8 cellular contexts compared by ENCODE assay signal in genomic region chrX:107729558-107730297, GRCh38. TPM values are rescaled to one million over a fixed set of nuclear protein-coding genes. Genes with fewer than 3 reads are reported as not detected.
A peak's percentile ranks its signal among the peaks of the same experiment; 100 is the strongest.
DNase-seq lines count a peak whose midpoint lies in the region; ATAC-seq and TF ChIP-seq lines count a peak whose summit lies in the region.

No MANE protein-coding gene starts in this region.

- in situ Hi-C loops in GM13976 (cut with MboI; ENCODE audit: low sequenced_read_pairs, unreplicated experiment): no loop called here

- DNase-seq in DMS53 (lab: John Stamatoyannopoulos, UW): peak; percentile 9
- no peak for DNase-seq in DMS53 treated with DMSO at 0.1 percent for 48 hours (lab: John Stamatoyannopoulos, UW; ENCODE audit: unreplicated experiment)
- peak; percentile 63 for DNase-seq in spleen
- no peak for DNase-seq in HuH-7 (ENCODE audit: low spot score)
- DNase-seq in GM13976 (ENCODE audit: low spot score): no peak
- DNase-seq in activated CD8-positive, alpha-beta memory T cell treated with anti-CD3 and anti-CD28 coated beads, Interleukin-2, amount 50 U/mL, for 48 hours: no peak

- intact Hi-C loops in spleen (cut with DNase I; ENCODE audit: low total_unique reads): loop anchor here (10.0 kb wide), 1 partner anchor 55 kb away; no protein-coding TSS in a partner anchor

- no peak for TF ChIP-seq POLR2A in spleen (IDR thresholded peaks at IDR 0.05)

- TF ChIP-seq CTCF in spleen (IDR thresholded peaks at IDR 0.05 in 8 of 11, conservative IDR thresholded peaks at IDR 0.05 in 3 of 11): no peak
- TF ChIP-seq CTCF in GM13976 (IDR thresholded peaks at IDR 0.05; ENCODE audit: borderline replicate concordance, control extremely low read depth, extremely low read depth, insufficient read depth, missing control alignments): no peak

- H3K4me3 ChIP-seq in spleen: no peak overlapping the region

- ATAC-seq in HG02981 (IDR thresholded peaks at IDR 0.05; ENCODE audit: unreplicated experiment): peak; percentile 67

- peaks cover 0 to 22% (median 7%) of the 10 kb centered on the region in 6 donors for H3K4me1 ChIP-seq in spleen

- WGBS in spleen, 5 donors: 75 to 86% (median 83%) methylated on average over 7 to 8 of the region's 8 CpGs

- H3K27ac ChIP-seq in cingulate gyrus (ENCODE audit: low read depth, low read length): peak overlapping the region; percentile 49
- H3K27ac ChIP-seq in spleen: peak overlapping the region in 1 of 8 donors; percentile 21

- no peaks in the 10 kb centered on the region for H3K27me3 ChIP-seq in spleen (replicated peaks in 1 of 7)

- no peaks in the 10 kb centered on the region for H3K9me3 ChIP-seq in spleen

- H3K36me3 ChIP-seq in spleen: no peaks in the 10 kb centered on the region

RNA-seq across cellular contexts. Expression of gene TSC22D3, which starts 45.9 kb away (rescaled TPM):
- 100 to 1,000 TPM in 6 of 7 donors, 10 to 100 TPM in 1; 91.7 to 579 (median 316) TPM for total RNA-seq in spleen
- 100 to 1,000 TPM; 125 to 372 (median 195) TPM for polyA plus RNA-seq in spleen

RNA-seq across cellular contexts. Expression of gene NCBP2L, which starts 47.8 kb away (rescaled TPM):
- not detected for total RNA-seq in spleen
- polyA plus RNA-seq in spleen: under 1 TPM in 2 of 3 donors, not detected in 1; 0.03 to 0.06 TPM

Comparison
In these comparisons a context has a peak if more than half of its experiments do, and no peak if none do; other contexts are left out.
1. DNase-seq: peak in DMS53 (single experiment) and spleen (single experiment); none in DMS53 treated with DMSO at 0.1 percent for 48 hours (single experiment), HuH-7 (single experiment), GM13976 (single experiment) and activated CD8-positive, alpha-beta memory T cell treated with anti-CD3 and anti-CD28 coated beads, Interleukin-2, amount 50 U/mL, for 48 hours (single experiment).